Comparison of ENCODE assay signal across 25 cellular contexts in the genomic region with DNA sequence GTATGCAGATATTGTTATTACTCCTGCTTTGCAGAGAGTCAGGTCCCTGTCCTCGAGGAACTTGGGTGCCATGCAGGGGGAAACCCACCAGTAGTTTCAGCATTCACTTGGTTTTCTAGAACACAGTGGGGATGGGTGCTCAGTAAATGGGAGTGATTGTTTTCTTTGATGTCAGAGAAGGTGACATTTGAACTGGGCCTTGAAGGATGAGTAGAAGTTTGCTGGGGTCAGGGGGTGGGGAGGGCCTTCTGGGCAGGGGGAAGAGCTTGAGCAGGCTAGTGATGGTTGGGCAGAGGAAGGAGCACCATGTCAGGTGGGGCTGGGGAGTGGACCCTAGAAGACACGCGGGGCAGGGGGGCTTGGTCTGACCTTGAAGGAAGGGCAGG.
"Had no signal": no experiment of that assay in that cellular context is flagged by ENCODE, and none has a peak within 500 bp of the region (broad histone marks: within the 10 kb centered on the region; RNA-seq: fewer than 3 reads in every experiment).

No MANE protein-coding gene starts in this region.

- H3K9me3 Mint-ChIP-seq: activated CD4-positive, alpha-beta memory T cell treated with anti-CD3 and anti-CD28 coated beads for 36 hours; activated CD4-positive, alpha-beta T cell treated with anti-CD3 and anti-CD28 coated beads, Interleukin-2, amount 10 ng/mL, durations not matched to agents 24 days and 14 days; activated T-cell treated with anti-CD3 and anti-CD28 coated beads, Interleukin-2, amount 50 U/mL, for 4 hours; activated T-helper 17 cell treated with anti-CD3 and anti-CD28 coated beads, Interleukin-2, amount 50 U/mL, for 72 hours; central memory CD8-positive, alpha-beta T cell; endodermal cell had no signal

- DNase-seq: activated CD4-positive, alpha-beta memory T cell treated with anti-CD3 and anti-CD28 coated beads for 36 hours; activated CD4-positive, alpha-beta T cell treated with anti-CD3 and anti-CD28 coated beads for 36 hours; activated CD4-positive, alpha-beta T cell treated with anti-CD3 and anti-CD28 coated beads, Interleukin-2, amount 10 ng/mL, durations not matched to agents 24 days and 14 days; activated CD4-positive, CD25-positive, alpha-beta regulatory T cell; activated CD4-positive, CD25-positive, alpha-beta regulatory T cell treated with anti-CD3 and anti-CD28 coated beads, Interleukin-2, amount 50 U/mL, for 72 hours; activated CD8-positive, alpha-beta memory T cell treated with anti-CD3 and anti-CD28 coated beads for 24 hours; activated effector memory CD4-positive, alpha-beta T cell treated with Interleukin-2 at 50 U/mL for 16 hours; activated gamma-delta T cell treated with Interleukin-2 at 50 U/mL for 16 hours; activated naive CD4-positive, alpha-beta T cell treated with anti-CD3 and anti-CD28 coated beads, Interleukin-2, amount 50 U/mL, for 16 hours; activated naive CD4-positive, alpha-beta T cell treated with Interleukin-2 at 50 U/mL for 16 hours; activated T-cell treated with anti-CD3 and anti-CD28 coated beads, Interleukin-2, amount 50 U/mL, for 4 hours; amniotic stem cell; anterior cingulate cortex; brain microvascular endothelial cell; cortex of kidney; dermis blood vessel endothelial cell; effector CD4-positive, alpha-beta T cell; endodermal cell; foreskin fibroblast; heart left ventricle; T-helper 2 cell had no signal

- H3K9me3 ChIP-seq: heart left ventricle had no signal

- H3K4me3 Mint-ChIP-seq: activated CD4-positive, alpha-beta memory T cell treated with anti-CD3 and anti-CD28 coated beads for 36 hours; activated CD4-positive, alpha-beta T cell treated with anti-CD3 and anti-CD28 coated beads for 36 hours; activated CD4-positive, alpha-beta T cell treated with anti-CD3 and anti-CD28 coated beads, Interleukin-2, amount 10 ng/mL, durations not matched to agents 24 days and 14 days; activated naive CD8-positive, alpha-beta T cell; activated T-cell treated with anti-CD3 and anti-CD28 coated beads, Interleukin-2, amount 50 U/mL, for 4 hours; activated T-helper 17 cell treated with anti-CD3 and anti-CD28 coated beads, Interleukin-2, amount 50 U/mL, for 72 hours; central memory CD8-positive, alpha-beta T cell; endodermal cell had no signal

- H3K36me3 ChIP-seq: brain microvascular endothelial cell, heart left ventricle had no signal

- H3K36me3 Mint-ChIP-seq: activated CD4-positive, alpha-beta memory T cell treated with anti-CD3 and anti-CD28 coated beads for 36 hours; activated naive CD8-positive, alpha-beta T cell had no signal

- H3K4me3 ChIP-seq: heart left ventricle had no signal

- H3K27ac Mint-ChIP-seq: activated CD4-positive, alpha-beta memory T cell treated with anti-CD3 and anti-CD28 coated beads for 36 hours; activated CD4-positive, alpha-beta T cell treated with anti-CD3 and anti-CD28 coated beads for 36 hours; activated naive CD8-positive, alpha-beta T cell; activated T-helper 17 cell treated with anti-CD3 and anti-CD28 coated beads, Interleukin-2, amount 50 U/mL, for 72 hours; endodermal cell had no signal

- ATAC-seq: activated CD4-positive, alpha-beta T cell treated with anti-CD3 and anti-CD28 coated beads for 36 hours; activated T-cell treated with anti-CD3 and anti-CD28 coated beads, Interleukin-2, amount 50 U/mL, for 4 hours; activated T-helper 17 cell treated with anti-CD3 and anti-CD28 coated beads, Interleukin-2, amount 50 U/mL, for 72 hours; esophagus mucosa; heart left ventricle had no signal

- H3K27me3 ChIP-seq: brain microvascular endothelial cell had no signal

- H3K27ac ChIP-seq: brain microvascular endothelial cell, heart left ventricle had no signal
